Comparison of ENCODE assay signal across 5 cellular contexts in the genomic region with DNA sequence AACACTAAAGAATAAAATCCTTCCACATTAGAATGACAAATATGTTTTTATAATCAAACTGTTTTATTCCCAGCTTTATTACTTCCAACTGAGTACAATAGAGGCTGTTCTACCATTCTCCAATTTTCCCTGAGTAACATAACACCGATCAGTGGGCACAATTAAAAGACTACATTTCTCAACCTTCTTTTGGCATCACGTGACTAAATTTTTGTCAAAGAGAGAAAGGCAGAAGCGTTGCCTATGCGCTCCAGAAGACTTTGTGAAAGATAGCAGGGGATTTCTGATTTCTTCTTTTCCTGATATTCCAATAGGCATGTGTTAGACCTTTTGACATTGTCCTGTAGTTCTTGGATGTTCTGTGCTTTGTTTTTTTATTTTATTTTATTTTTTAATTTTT.
"Had no signal": no experiment of that assay in that cellular context is flagged by ENCODE, and none has a peak within 500 bp of the region (broad histone marks: within the 10 kb centered on the region; RNA-seq: fewer than 3 reads in every experiment).

No MANE protein-coding gene starts in this region.

- H3K27ac ChIP-seq: HL-60, KMS-11 had no signal

- FAIRE-seq: HTR-8/SVneo had no signal

- H3K9ac ChIP-seq: KMS-11 had no signal

- DNase-seq: KBM-7, KG1 had no signal

- H3K4me2 ChIP-seq: KMS-11 had no signal
